ENCODE assay signal across 17 cellular contexts in genomic region chr20:50014570-50015562, GRCh38. TPM values are rescaled to one million over a fixed set of nuclear protein-coding genes. Genes with fewer than 3 reads are reported as not detected.
DNase-seq lines count a peak whose midpoint lies in the region; ATAC-seq and TF ChIP-seq lines count a peak whose summit lies in the region.
"Had no signal": no experiment of that assay in that cellular context is flagged by ENCODE, and none has a peak within 500 bp of the region (broad histone marks: within the 10 kb centered on the region; RNA-seq: fewer than 3 reads in every experiment).

No MANE protein-coding gene starts in this region.

- H3K4me3 Mint-ChIP-seq in nephron = peak overlapping the region in 2 of 3 experiments; percentile 1 to 6
- H3K4me3 Mint-ChIP-seq: activated CD4-positive, alpha-beta memory T cell treated with anti-CD3 and anti-CD28 coated beads for 36 hours; stimulated activated naive CD8-positive, alpha-beta T cell treated with anti-CD3 and anti-CD28 coated beads, Interleukin-15, Interleukin-2, amounts not matched to agents 100 ng/mL and 50 ng/mL, for 24 hours had no signal

- H2AFZ ChIP-seq in IMR-90 (replicated peaks; ENCODE audit: low read length, poor library complexity) = peak overlapping the region; percentile 34

- H3K36me3 ChIP-seq in BLaER1 (no peaks in the 10 kb centered on the region), IMR-90 (ENCODE audit: control insufficient read depth, insufficient read depth, low read length) (no peaks in the 10 kb centered on the region), WERI-Rb-1 (no peaks in the 10 kb centered on the region), MG63 (no peaks in the 10 kb centered on the region)
- H3K36me3 ChIP-seq: upper lobe of right lung had no signal

- CTCF ChIA-PET in IMR-90 (lab: Yijun Ruan, JAX) = no interaction called here

- H3K9ac ChIP-seq in BLaER1 (peak overlapping the region; percentile 39; the same call in 1 of the 2 replicates), IMR-90 (ENCODE audit: low read depth, low read length) (no peak overlapping the region)

- no peak for TF ChIP-seq POLR2A in IMR-90 (IDR thresholded peaks at IDR 0.05; ENCODE audit: low read depth, low read length)

- TF ChIP-seq CTCF in IMR-90 (conservative IDR thresholded peaks at IDR 0.05; ENCODE audit: low read depth, low read length) (no peak), WERI-Rb-1 (IDR thresholded peaks at IDR 0.05; ENCODE audit: low read depth, low read length) (no peak), nephron (IDR thresholded peaks at IDR 0.05; ENCODE audit: unreplicated experiment in 3 of 3) (no peak)

- dilution Hi-C loops in IMR-90 (cut with HindIII; ENCODE audit: low sequenced_read_pairs, unreplicated experiment) = no loop called here

- intact Hi-C loops in IMR-90 (cut with micrococcal nuclease) = no loop called here

- BruUV-seq in IMR-90 (replicated peaks; lab: Mats Ljungman, UMichigan) = no TSS peak

- H3K79me1 ChIP-seq in IMR-90 (ENCODE audit: low read depth in 1 of 2, low read length in 2 of 2) = no peaks in the 10 kb centered on the region

- no peak overlapping the region for H4K8ac ChIP-seq in IMR-90 (ENCODE audit: low read depth in 2 of 2, low read length in 2 of 2)

- peak overlapping the region; percentile 42 for H2AK9ac ChIP-seq in IMR-90 (replicated peaks; ENCODE audit: low read depth, low read length, poor library complexity)

- H3K14ac ChIP-seq in IMR-90 (replicated peaks; ENCODE audit: low read depth, low read length) = no peak overlapping the region

- H3K4me1 ChIP-seq in BLaER1 (peaks cover 79% of the 10 kb centered on the region), IMR-90 (ENCODE audit: control insufficient read depth, insufficient read depth, low read length) (no peaks in the 10 kb centered on the region)
- H3K4me1 ChIP-seq: upper lobe of right lung had no signal

- H3K9me3 Mint-ChIP-seq in nephron = no peaks in the 10 kb centered on the region
- H3K9me3 Mint-ChIP-seq: activated CD4-positive, alpha-beta memory T cell treated with anti-CD3 and anti-CD28 coated beads for 36 hours; stimulated activated naive CD8-positive, alpha-beta T cell treated with anti-CD3 and anti-CD28 coated beads, Interleukin-15, Interleukin-2, amounts not matched to agents 100 ng/mL and 50 ng/mL, for 24 hours had no signal

- H2BK5ac ChIP-seq in IMR-90 (ENCODE audit: low read depth, low read length, poor library complexity, severe bottlenecking) = no peak overlapping the region

- H3K27ac Mint-ChIP-seq in nephron = peak overlapping the region; percentile 43 to 85 (median 80)
- H3K27ac Mint-ChIP-seq: activated CD4-positive, alpha-beta memory T cell treated with anti-CD3 and anti-CD28 coated beads for 36 hours; stimulated activated naive CD8-positive, alpha-beta T cell treated with anti-CD3 and anti-CD28 coated beads, Interleukin-15, Interleukin-2, amounts not matched to agents 100 ng/mL and 50 ng/mL, for 24 hours had no signal

- H3K18ac ChIP-seq in IMR-90 (ENCODE audit: low read depth, low read length) = no peak overlapping the region

- H3K27ac ChIP-seq in BLaER1 = peak overlapping the region; percentile 75
- H3K27ac ChIP-seq in IMR-90 (ENCODE audit: insufficient read depth, low read length) = no peak overlapping the region
- peak overlapping the region; percentile 58 for H3K27ac ChIP-seq in WERI-Rb-1
- H3K27ac ChIP-seq: upper lobe of right lung had no signal

- no peak overlapping the region for H2BK15ac ChIP-seq in IMR-90 (ENCODE audit: low read depth, low read length)

- POLR2A ChIA-PET in IMR-90 (lab: Charles Lee; ENCODE audit: unreplicated experiment) = no interaction called here

- H3K27me3 ChIP-seq in BLaER1 = peaks cover 11% of the 10 kb centered on the region
- no peaks in the 10 kb centered on the region; the same call in 1 of the 2 replicates for H3K27me3 ChIP-seq in IMR-90 (ENCODE audit: control insufficient read depth, insufficient read depth, low read length)
- H3K27me3 ChIP-seq in WERI-Rb-1 (ENCODE audit: insufficient read depth, low read depth, severe bottlenecking) = no peaks in the 10 kb centered on the region
- H3K27me3 ChIP-seq in MG63 = no peaks in the 10 kb centered on the region
- H3K27me3 ChIP-seq: upper lobe of right lung had no signal

- H4K91ac ChIP-seq in IMR-90 (ENCODE audit: insufficient read depth, low read depth, low read length) = no peak overlapping the region

- H3K9me3 ChIP-seq in BLaER1 (no peaks in the 10 kb centered on the region), IMR-90 (ENCODE audit: control insufficient read depth, insufficient read depth, low read length) (no peaks in the 10 kb centered on the region), WERI-Rb-1 (ENCODE audit: severe bottlenecking) (no peaks in the 10 kb centered on the region), MG63 (no peaks in the 10 kb centered on the region)
- H3K9me3 ChIP-seq: upper lobe of right lung had no signal

- H3K4me3 ChIP-seq in BLaER1 = no peak overlapping the region
- no peak overlapping the region for H3K4me3 ChIP-seq in IMR-90 (ENCODE audit: insufficient read depth, low read depth, low read length)
- H3K4me3 ChIP-seq in WERI-Rb-1 (ENCODE audit: low read depth, low read length) = no peak overlapping the region
- no peak overlapping the region for H3K4me3 ChIP-seq in MG63
- H3K4me3 ChIP-seq: upper lobe of right lung had no signal

- H3K27me3 Mint-ChIP-seq in nephron (ENCODE audit: low read depth) = no peaks in the 10 kb centered on the region

- no peak overlapping the region for H2BK120ac ChIP-seq in IMR-90 (ENCODE audit: low read depth, low read length)

- H3K4me2 ChIP-seq in BLaER1 (peak overlapping the region; percentile 81), IMR-90 (ENCODE audit: low read depth, low read length) (no peak overlapping the region)

- H4K5ac ChIP-seq in IMR-90 (ENCODE audit: low read depth, low read length) = no peak overlapping the region

- WGBS in IMR-90 (ENCODE audit: extremely low coverage in 2 of 2, insufficient read length in 1 of 2), 2 experiments = 52% methylated on average over 7 of the region's 38 CpGs; no CpG with 5 or more reads in 1 of the 2 experiments

- H2AK5ac ChIP-seq in IMR-90 (ENCODE audit: low read depth, low read length) = peak overlapping the region; percentile 11; the same call in 1 of the 2 replicates

- no peak for TF ChIP-seq RAD21 in IMR-90 (IDR thresholded peaks at IDR 0.05; ENCODE audit: low read length)

- H3K36me3 Mint-ChIP-seq in nephron (ENCODE audit: low read depth) = no peaks in the 10 kb centered on the region
- H3K36me3 Mint-ChIP-seq: activated CD4-positive, alpha-beta memory T cell treated with anti-CD3 and anti-CD28 coated beads for 36 hours had no signal

- ATAC-seq in IMR-90 (ENCODE audit: low read depth) (no peak), GM21786 (IDR thresholded peaks at IDR 0.05; ENCODE audit: unreplicated experiment) (no peak)
- ATAC-seq: upper lobe of right lung had no signal

- H3K56ac ChIP-seq in IMR-90 (ENCODE audit: extremely low read depth, insufficient read depth, low read length) = no peak overlapping the region

- no peak overlapping the region for H2BK20ac ChIP-seq in IMR-90 (ENCODE audit: low read depth, low read length)

- in situ Hi-C loops in IMR-90 (cut with MboI; ENCODE audit: low sequenced_read_pairs) = no loop called here

- H3K4me1 Mint-ChIP-seq in nephron = peaks cover 23% of the 10 kb centered on the region

- no peak overlapping the region; the same call in 1 of the 2 replicates for H3K4ac ChIP-seq in IMR-90 (ENCODE audit: low read depth, low read length)

- no peaks in the 10 kb centered on the region for H3K9me1 ChIP-seq in IMR-90 (ENCODE audit: insufficient read depth, low read length)

- H4K20me1 ChIP-seq in BLaER1 (no peaks in the 10 kb centered on the region), IMR-90 (ENCODE audit: insufficient read depth, low read length) (no peaks in the 10 kb centered on the region)

- H3K23ac ChIP-seq in IMR-90 (ENCODE audit: low read depth, low read length) = no peak overlapping the region

- DNase-seq in IMR-90 (no peak), WERI-Rb-1 (peak; percentile 83), MG63 (no peak), NCI-H1105 (lab: John Stamatoyannopoulos, UW) (no peak)
- no peak for DNase-seq in NK-92 treated with Interleukin-12 subunit alpha and Interleukin-12 subunit beta, amount 100 ng/mL, for 24 hours (lab: John Stamatoyannopoulos, UW)
- DNase-seq: activated CD4-positive, alpha-beta memory T cell treated with anti-CD3 and anti-CD28 coated beads for 36 hours; activated naive CD4-positive, alpha-beta T cell treated with Interleukin-2 at 50 U/mL for 16 hours; EL; hippocampal formation; NCI-H1436; NCI-H2227 treated with DMSO at 0.1 percent for 48 hours; upper lobe of right lung had no signal

TF ChIP-seq in IMR-90, 13 proteins besides CTCF, POLR2A, EP300 and RAD21:
- TF ChIP-seq SMC3 (IDR thresholded peaks at IDR 0.05; ENCODE audit: low read depth, low read length) (no peak), CHD1 (IDR thresholded peaks at IDR 0.05; ENCODE audit: low read depth, low read length) (no peak), MAFK (IDR thresholded peaks at IDR 0.05; ENCODE audit: low read depth, low read length) (no peak), MXI1 (IDR thresholded peaks at IDR 0.05; ENCODE audit: borderline replicate concordance, low read depth, low read length) (no peak), CEBPB (IDR thresholded peaks at IDR 0.05; ENCODE audit: low read depth, low read length) (no peak), RFX5 (IDR thresholded peaks at IDR 0.05; ENCODE audit: low read depth, low read length) (no peak), FOS (IDR thresholded peaks at IDR 0.05; ENCODE audit: low read depth, low read length) (no peak), RCOR1 (IDR thresholded peaks at IDR 0.05; ENCODE audit: insufficient replicate concordance, low read length) (no peak), ELK1 (IDR thresholded peaks at IDR 0.05; ENCODE audit: borderline replicate concordance, low read depth, low read length) (no peak)

RNA-seq across cellular contexts. Expression of gene SNAI1, which starts 32.1 kb away (rescaled TPM):
- total RNA-seq in IMR-90 (2012; rRNA removed) = 0.54 and 0.83 TPM in 2 replicates
- 13.7 and 14.9 TPM in 2 replicates for polyA plus RNA-seq in IMR-90 (2012; rRNA removed)
- 10.8 and 34.1 TPM in 2 replicates for polyA plus RNA-seq in IMR-90 (2012; cell fraction: cytosol; rRNA removed)
- 54.0 and 64.7 TPM in 2 replicates for polyA plus RNA-seq in IMR-90 (2012; cell fraction: nucleus; rRNA removed; ENCODE audit: low replicate concordance)
- total RNA-seq in MG63 (2014; rRNA removed; shearing (Covaris generic); ENCODE audit: low replicate concordance) = 0.12 and 0.82 TPM in 2 replicates
- total RNA-seq: kidney epithelial cell had no signal
